Comparison of ENCODE assay signal across 15 cellular contexts in the genomic region with DNA sequence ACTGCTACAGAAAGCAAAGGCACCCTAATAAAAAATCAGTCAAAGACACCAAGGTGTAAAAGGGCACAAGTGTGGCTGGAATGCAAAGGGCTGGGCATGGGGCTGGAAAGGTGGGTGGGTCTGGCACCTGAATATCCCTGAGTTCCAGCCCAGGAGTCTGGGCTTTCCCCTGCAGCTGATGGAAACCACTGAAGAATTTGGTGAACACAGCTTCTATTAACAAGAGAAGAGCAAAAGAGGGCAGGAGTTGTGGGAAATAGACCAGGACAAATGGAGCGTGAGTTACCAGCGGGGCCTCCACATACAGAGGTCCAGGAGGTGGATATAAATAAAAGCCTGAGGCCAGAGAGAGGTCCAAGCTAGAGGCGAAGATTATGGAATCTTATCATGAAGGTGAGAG. TPM values are rescaled to one million over a fixed set of nuclear protein-coding genes. Genes with fewer than 3 reads are reported as not detected.
A peak's percentile ranks its signal among the peaks of the same experiment; 100 is the strongest.
DNase-seq lines count a peak whose midpoint lies in the region; ATAC-seq and TF ChIP-seq lines count a peak whose summit lies in the region.
"Had no signal": no experiment of that assay in that cellular context is flagged by ENCODE, and none has a peak within 500 bp of the region (broad histone marks: within the 10 kb centered on the region; RNA-seq: fewer than 3 reads in every experiment).

No MANE protein-coding gene starts in this region.

- H3K36me3 Mint-ChIP-seq in activated naive CD4-positive, alpha-beta T cell treated with anti-CD3 and anti-CD28 coated beads, Interleukin-2, amount 50 U/mL, for 24 hours = no peaks in the 10 kb centered on the region
- H3K36me3 Mint-ChIP-seq in progenitor cell of endocrine pancreas (ENCODE audit: insufficient read depth) = no peaks in the 10 kb centered on the region
- H3K36me3 Mint-ChIP-seq: CD8-positive, alpha-beta memory T cell had no signal

- no peaks in the 10 kb centered on the region for H3K36me3 ChIP-seq in A673 (ENCODE audit: insufficient read depth, low read length, poor library complexity, severe bottlenecking)
- H3K36me3 ChIP-seq: BLaER1 had no signal

- no peak overlapping the region for H3K4me3 ChIP-seq in A673 (ENCODE audit: low read depth, low read length, poor library complexity, severe bottlenecking)
- H3K4me3 ChIP-seq: BLaER1 had no signal

- no peak for TF ChIP-seq CTCF in progenitor cell of endocrine pancreas (IDR thresholded peaks at IDR 0.05; ENCODE audit: unreplicated experiment)
- no peak for TF ChIP-seq CTCF in A673 (conservative IDR thresholded peaks at IDR 0.05; ENCODE audit: low read depth, low read length)

- H3K27ac Mint-ChIP-seq in activated naive CD4-positive, alpha-beta T cell treated with anti-CD3 and anti-CD28 coated beads, Interleukin-2, amount 50 U/mL, for 24 hours = peak overlapping the region; percentile 4
- H3K27ac Mint-ChIP-seq in progenitor cell of endocrine pancreas = peak overlapping the region; percentile 18
- H3K27ac Mint-ChIP-seq: HFFc6 had no signal

- H3K27ac ChIP-seq in A673 (ENCODE audit: low read depth, low read length, poor library complexity, severe bottlenecking) = no peak overlapping the region
- H3K27ac ChIP-seq: 22Rv1, BLaER1 had no signal

- CTCF ChIA-PET in A673 (lab: Charles Lee) = no interaction called here

- no peak overlapping the region for H3K4me3 Mint-ChIP-seq in activated naive CD4-positive, alpha-beta T cell treated with anti-CD3 and anti-CD28 coated beads, Interleukin-2, amount 50 U/mL, for 24 hours
- no peak overlapping the region for H3K4me3 Mint-ChIP-seq in progenitor cell of endocrine pancreas (ENCODE audit: low read depth)
- H3K4me3 Mint-ChIP-seq: CD8-positive, alpha-beta memory T cell; HFFc6 had no signal

- H3K9me3 Mint-ChIP-seq in activated naive CD4-positive, alpha-beta T cell treated with anti-CD3 and anti-CD28 coated beads, Interleukin-2, amount 50 U/mL, for 24 hours = no peaks in the 10 kb centered on the region
- H3K9me3 Mint-ChIP-seq in progenitor cell of endocrine pancreas (ENCODE audit: low read depth) = no peaks in the 10 kb centered on the region
- H3K9me3 Mint-ChIP-seq: CD8-positive, alpha-beta memory T cell; HFFc6 had no signal

- ATAC-seq in GM18868 (IDR thresholded peaks at IDR 0.05; ENCODE audit: unreplicated experiment) = no peak

- no TSS peak for BruUV-seq in A673 (replicated peaks; lab: Mats Ljungman, UMichigan)

- intact Hi-C loops in A673 (cut with micrococcal nuclease; ENCODE audit: unreplicated experiment) = no loop called here

- peaks cover 1% of the 10 kb centered on the region for H3K27me3 Mint-ChIP-seq in activated naive CD4-positive, alpha-beta T cell treated with anti-CD3 and anti-CD28 coated beads, Interleukin-2, amount 50 U/mL, for 24 hours
- no peaks in the 10 kb centered on the region for H3K27me3 Mint-ChIP-seq in progenitor cell of endocrine pancreas

- H3K4me1 Mint-ChIP-seq in activated naive CD4-positive, alpha-beta T cell treated with anti-CD3 and anti-CD28 coated beads, Interleukin-2, amount 50 U/mL, for 24 hours = no peaks in the 10 kb centered on the region
- H3K4me1 Mint-ChIP-seq in progenitor cell of endocrine pancreas (ENCODE audit: low read depth) = peaks cover 31% of the 10 kb centered on the region
- H3K4me1 Mint-ChIP-seq: CD8-positive, alpha-beta memory T cell had no signal

- H3K4me1 ChIP-seq in A673 (ENCODE audit: insufficient read depth, low read length, poor library complexity, severe bottlenecking) = no peaks in the 10 kb centered on the region
- H3K4me1 ChIP-seq: BLaER1 had no signal

- no peaks in the 10 kb centered on the region for H3K27me3 ChIP-seq in A673 (replicated peaks; ENCODE audit: insufficient read depth, low read depth, low read length, poor library complexity)
- H3K27me3 ChIP-seq: BLaER1 had no signal

- POLR2A ChIA-PET in A673 (lab: Charles Lee; ENCODE audit: low non-redundant PET) = no interaction called here

- H3K9me3 ChIP-seq in A673 (ENCODE audit: low read depth, low read length, poor library complexity, severe bottlenecking) = no peaks in the 10 kb centered on the region
- H3K9me3 ChIP-seq: BLaER1 had no signal

- no peak for DNase-seq in activated naive CD4-positive, alpha-beta T cell treated with Interleukin-2 at 50 U/mL for 16 hours
- DNase-seq in M059J (ENCODE audit: low read depth) (peak; percentile 29), kidney tubule cell (ENCODE audit: low spot score) (peak; percentile 57), progenitor cell of endocrine pancreas (ENCODE audit: low spot score, unreplicated experiment) (no peak), NCI-H1092 treated with DMSO at 0.1 percent for 48 hours (lab: John Stamatoyannopoulos, UW) (no peak), A673 (ENCODE audit: low spot score) (no peak)
- DNase-seq: AML-193; CD8-positive, alpha-beta memory T cell; DMS53; HCEC 1CT; HFFc6 had no signal

RNA-seq across cellular contexts. Expression of gene TPM1, which starts 45.1 kb away (rescaled TPM):
- 1,051 and 1,337 TPM in 2 replicates for total RNA-seq in M059J (2014; rRNA removed; shearing (Covaris generic))
- 284 and 300 TPM in 2 replicates for total RNA-seq in progenitor cell of endocrine pancreas
- total RNA-seq in A673 (2021) = 31.2 and 34.5 TPM in 2 replicates

Comparison
In these comparisons a context has a peak if more than half of its experiments do, and no peak if none do; other contexts are left out.
1. DNase-seq: peak in M059J (single experiment) and kidney tubule cell (single experiment); none in activated naive CD4-positive, alpha-beta T cell treated with Interleukin-2 at 50 U/mL for 16 hours (single experiment), progenitor cell of endocrine pancreas (single experiment), NCI-H1092 treated with DMSO at 0.1 percent for 48 hours (single experiment) and A673 (single experiment).